In the genomic region with DNA sequence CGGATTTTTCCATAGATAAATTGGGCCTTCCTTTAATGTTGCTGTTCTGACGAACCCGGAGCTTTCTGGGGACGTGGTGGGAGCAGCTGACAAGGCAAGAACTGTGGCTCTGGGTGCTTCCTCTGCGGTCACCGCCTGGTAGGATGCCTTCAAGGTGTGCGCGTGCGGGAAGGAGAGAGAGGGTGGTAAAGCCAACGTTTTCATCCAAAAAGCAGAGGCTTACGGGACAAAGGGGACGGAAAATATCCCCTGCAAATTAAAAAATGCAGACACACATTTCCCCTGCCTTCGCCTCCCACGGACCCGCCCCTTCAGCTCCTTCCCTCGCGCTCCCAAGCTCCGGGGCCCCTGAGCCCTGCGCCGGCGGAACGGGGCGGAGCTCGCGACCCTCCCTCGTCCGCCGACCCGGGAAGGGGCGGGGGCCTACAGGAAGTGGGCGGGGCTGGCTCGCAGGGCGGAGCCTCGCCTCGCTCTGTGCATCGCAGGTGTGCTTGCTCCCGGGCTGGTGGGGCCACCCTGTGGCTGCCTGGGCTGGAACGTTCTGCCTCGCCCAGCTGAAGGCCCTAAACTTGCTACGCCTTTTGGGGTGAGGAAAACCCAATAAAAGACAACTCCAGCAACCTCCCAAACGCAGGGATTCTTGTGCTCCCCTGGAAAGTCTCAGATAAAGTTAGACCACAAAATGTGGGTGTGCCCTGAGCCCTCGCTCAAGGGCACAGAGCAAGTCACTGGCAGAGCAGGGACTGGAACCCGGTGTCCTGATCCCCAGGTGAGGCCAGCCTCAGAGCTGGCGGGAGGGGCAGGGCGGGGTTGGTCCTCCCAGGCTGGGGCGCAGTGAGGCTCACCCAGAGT, we compare ENCODE assay signal across 8 cellular contexts. TPM values are rescaled to one million over a fixed set of nuclear protein-coding genes. Genes with fewer than 3 reads are reported as not detected.
A peak's percentile ranks its signal among the peaks of the same experiment; 100 is the strongest.
DNase-seq lines count a peak whose midpoint lies in the region; ATAC-seq and FAIRE-seq lines count a peak whose summit lies in the region.

No MANE protein-coding gene starts in this region.

- peak; percentile 31 for DNase-seq in NCI-H345 (lab: John Stamatoyannopoulos, UW)
- no peak for DNase-seq in NCI-H345 treated with DMSO at 0.1 percent for 48 hours (lab: John Stamatoyannopoulos, UW; ENCODE audit: unreplicated experiment)
- peak; percentile 84 to 86 for DNase-seq in SHP77 (lab: John Stamatoyannopoulos, UW)
- peak; percentile 79 to 85 for DNase-seq in activated naive CD4-positive, alpha-beta T cell treated with anti-CD3 and anti-CD28 coated beads, Interleukin-2, amount 50 U/mL, for 72 hours (ENCODE audit: low spot score in 2 of 2)
- DNase-seq in stimulated activated CD4-positive, alpha-beta T cell treated with anti-CD3 and anti-CD28 coated beads, Interleukin-12 subunit alpha, Interleukin-12 subunit beta, amount 100 ng/mL, for 24 hours (ENCODE audit: low read depth in 2 of 2), result peak; percentile 37 to 63
- no peak for DNase-seq in frontal cortex (ENCODE audit: low spot score in 2 of 2)

- peaks cover 4% of the 10 kb centered on the region for H3K27me3 ChIP-seq in iPS-15b (ENCODE audit: control insufficient read depth, insufficient read depth, low read length)

- FAIRE-seq in frontal cortex (lab: Jason Lieb, UNC), result no peak

- no peak overlapping the region for H3K9ac ChIP-seq in iPS-15b (ENCODE audit: low read depth, low read length)

- no peaks in the 10 kb centered on the region for H3K9me3 ChIP-seq in iPS-15b (ENCODE audit: control insufficient read depth, insufficient read depth, low read length)

- no peaks in the 10 kb centered on the region for H3K4me1 ChIP-seq in iPS-15b (ENCODE audit: control insufficient read depth, insufficient read depth, low read length)

- peak overlapping the region in 1 of 2 donors; percentile 63 for H3K27ac Mint-ChIP-seq in activated naive CD4-positive, alpha-beta T cell treated with anti-CD3 and anti-CD28 coated beads, Interleukin-2, amount 50 U/mL, for 72 hours

- no peaks in the 10 kb centered on the region for H3K36me3 ChIP-seq in iPS-15b (ENCODE audit: control insufficient read depth, insufficient read depth, low read length)

- ATAC-seq in HG03442 (IDR thresholded peaks at IDR 0.05; ENCODE audit: unreplicated experiment), result peak; percentile 53
- ATAC-seq in activated naive CD4-positive, alpha-beta T cell treated with anti-CD3 and anti-CD28 coated beads, Interleukin-2, amount 50 U/mL, for 72 hours, result peak; percentile 75 to 95

- H3K9me3 Mint-ChIP-seq in activated naive CD4-positive, alpha-beta T cell treated with anti-CD3 and anti-CD28 coated beads, Interleukin-2, amount 50 U/mL, for 72 hours, result no peaks in the 10 kb centered on the region

- H3K4me3 ChIP-seq in iPS-15b (ENCODE audit: low read depth, low read length), result peak overlapping the region; percentile 35

- H3K36me3 Mint-ChIP-seq in activated naive CD4-positive, alpha-beta T cell treated with anti-CD3 and anti-CD28 coated beads, Interleukin-2, amount 50 U/mL, for 72 hours, result no peaks in the 10 kb centered on the region

RNA-seq across cellular contexts. Expression of a gene that starts 25.4 kb away (rescaled TPM):
- total RNA-seq in activated naive CD4-positive, alpha-beta T cell treated with anti-CD3 and anti-CD28 coated beads, Interleukin-2, amount 50 U/mL, for 72 hours, result 10 to 100 TPM in 1 of 2 donors, 1 to 10 TPM in 1; 6.9 to 12.3 TPM
- total RNA-seq in frontal cortex, result 7.3 TPM

Comparison
In these comparisons a context has a peak if more than half of its experiments do, and no peak if none do; other contexts are left out.
1. DNase-seq: peak in NCI-H345 (single experiment), SHP77 (2 of 2), activated naive CD4-positive, alpha-beta T cell treated with anti-CD3 and anti-CD28 coated beads, Interleukin-2, amount 50 U/mL, for 72 hours (2 of 2) and stimulated activated CD4-positive, alpha-beta T cell treated with anti-CD3 and anti-CD28 coated beads, Interleukin-12 subunit alpha, Interleukin-12 subunit beta, amount 100 ng/mL, for 24 hours (2 of 2); none in NCI-H345 treated with DMSO at 0.1 percent for 48 hours (single experiment) and frontal cortex (0 of 2).